In genomic region chr18:64082054-64082453, GRCh38 we compare ENCODE assay signal across 27 cellular contexts.
"Had no signal": no experiment of that assay in that cellular context is flagged by ENCODE, and none has a peak within 500 bp of the region (broad histone marks: within the 10 kb centered on the region; RNA-seq: fewer than 3 reads in every experiment).

No MANE protein-coding gene starts in this region.

- H3K27me3 ChIP-seq: ascending aorta, cardiac muscle cell, gastroesophageal sphincter, hepatocyte, spleen, suprapubic skin, tibial artery, upper lobe of right lung had no signal

- ATAC-seq: activated CD4-positive, CD25-positive, alpha-beta regulatory T cell treated with anti-CD3 and anti-CD28 coated beads, Interleukin-2, amount 50 U/mL, for 24 hours; effector memory CD8-positive, alpha-beta T cell; gastroesophageal sphincter; left cardiac atrium; left ventricle myocardium superior; right cardiac atrium; upper lobe of right lung had no signal

- H3K4me3 ChIP-seq: ascending aorta, cardiac muscle cell, coronary artery, gastroesophageal sphincter, hepatocyte, spleen, suprapubic skin, tibial artery, upper lobe of right lung had no signal

- H3K36me3 Mint-ChIP-seq: activated naive CD8-positive, alpha-beta T cell treated with anti-CD3 and anti-CD28 coated beads, Interleukin-2, amount 10 ng/mL, durations not matched to agents 7 days and 5 days; brain had no signal

- H2AFZ ChIP-seq: hepatocyte had no signal

- H3K9me3 ChIP-seq: ascending aorta, gastroesophageal sphincter, spleen, suprapubic skin, tibial artery, upper lobe of right lung had no signal

- H3K4me2 ChIP-seq: hepatocyte had no signal

- H3K27ac Mint-ChIP-seq: activated naive CD4-positive, alpha-beta T cell treated with anti-CD3 and anti-CD28 coated beads for 36 hours; activated naive CD8-positive, alpha-beta T cell treated with anti-CD3 and anti-CD28 coated beads, Interleukin-2, amount 10 ng/mL, durations not matched to agents 7 days and 5 days; activated T-helper 1 cell treated with anti-CD3 and anti-CD28 coated beads, Interleukin-12 subunit alpha, Interleukin-12 subunit beta, Interleukin-2, Interleukin-4 antibody, amounts not matched to agents 30 ng/mL and 10 ng/mL and 1 ng/mL, durations not matched to agents 14 hours and 24 hours and 36 hours; brain; effector memory CD8-positive, alpha-beta T cell; nephron had no signal

- H3K4me1 ChIP-seq: ascending aorta, gastroesophageal sphincter, spleen, suprapubic skin, tibial artery, upper lobe of right lung had no signal

- H3K9me3 Mint-ChIP-seq: activated naive CD4-positive, alpha-beta T cell treated with anti-CD3 and anti-CD28 coated beads for 36 hours; activated naive CD8-positive, alpha-beta T cell treated with anti-CD3 and anti-CD28 coated beads, Interleukin-2, amount 10 ng/mL, durations not matched to agents 7 days and 5 days; activated T-helper 1 cell treated with anti-CD3 and anti-CD28 coated beads, Interleukin-12 subunit alpha, Interleukin-12 subunit beta, Interleukin-2, Interleukin-4 antibody, amounts not matched to agents 30 ng/mL and 10 ng/mL and 1 ng/mL, durations not matched to agents 14 hours and 24 hours and 36 hours; brain; effector memory CD8-positive, alpha-beta T cell; nephron had no signal

- DNase-seq: activated CD4-positive, alpha-beta T cell treated with anti-CD3 and anti-CD28 coated beads for 48 hours; activated CD4-positive, alpha-beta T cell treated with anti-CD3 and anti-CD28 coated beads, Interleukin-2, amount 50 U/mL, for 48 hours; activated CD8-positive, alpha-beta memory T cell treated with anti-CD3 and anti-CD28 coated beads, Interleukin-2, amount 50 U/mL, for 4 hours; activated effector memory CD4-positive, alpha-beta T cell treated with anti-CD3 and anti-CD28 coated beads, Interleukin-2, amount 50 U/mL, for 16 hours; activated naive CD4-positive, alpha-beta T cell treated with anti-CD3 and anti-CD28 coated beads for 36 hours; activated naive CD8-positive, alpha-beta T cell treated with anti-CD3 and anti-CD28 coated beads, Interleukin-2, amount 10 ng/mL, durations not matched to agents 7 days and 5 days; activated T-cell treated with anti-CD3 and anti-CD28 coated beads, Interleukin-2, amount 50 U/mL, for 1 hour; effector memory CD8-positive, alpha-beta T cell; erythroblast; left cardiac atrium; left ventricle myocardium superior; posterior cingulate gyrus; right cardiac atrium; spleen; stimulated activated naive CD4-positive, alpha-beta T cell; tibial artery; upper lobe of right lung had no signal

- H3K4me1 Mint-ChIP-seq: activated naive CD8-positive, alpha-beta T cell treated with anti-CD3 and anti-CD28 coated beads, Interleukin-2, amount 10 ng/mL, durations not matched to agents 7 days and 5 days; brain; nephron had no signal

- H3K4me3 Mint-ChIP-seq: activated naive CD4-positive, alpha-beta T cell treated with anti-CD3 and anti-CD28 coated beads for 36 hours; activated naive CD8-positive, alpha-beta T cell treated with anti-CD3 and anti-CD28 coated beads, Interleukin-2, amount 10 ng/mL, durations not matched to agents 7 days and 5 days; activated T-helper 1 cell treated with anti-CD3 and anti-CD28 coated beads, Interleukin-12 subunit alpha, Interleukin-12 subunit beta, Interleukin-2, Interleukin-4 antibody, amounts not matched to agents 30 ng/mL and 10 ng/mL and 1 ng/mL, durations not matched to agents 14 hours and 24 hours and 36 hours; brain; effector memory CD8-positive, alpha-beta T cell; nephron had no signal

- H3K36me3 ChIP-seq: ascending aorta, cardiac muscle cell, gastroesophageal sphincter, spleen, suprapubic skin, tibial artery, upper lobe of right lung had no signal

- H3K27ac ChIP-seq: ascending aorta, cardiac muscle cell, coronary artery, gastroesophageal sphincter, hepatocyte, spleen, suprapubic skin, tibial artery, upper lobe of right lung had no signal

- H3K27me3 Mint-ChIP-seq: brain; effector memory CD8-positive, alpha-beta T cell had no signal

- H3K79me2 ChIP-seq: hepatocyte had no signal
